Comparison of ENCODE assay signal across 11 cellular contexts in genomic region chr6:47168176-47168575, GRCh38.
DNase-seq lines count a peak whose midpoint lies in the region; ATAC-seq, FAIRE-seq and TF ChIP-seq lines count a peak whose summit lies in the region.
"Had no signal": no experiment of that assay in that cellular context is flagged by ENCODE, and none has a peak within 500 bp of the region (broad histone marks: within the 10 kb centered on the region; RNA-seq: fewer than 3 reads in every experiment).

No MANE protein-coding gene starts in this region.

- H3K56ac ChIP-seq in IMR-90 (ENCODE audit: extremely low read depth, insufficient read depth, low read length), result no peak overlapping the region; the same call in 1 of the 2 replicates

- POLR2A ChIA-PET in A549 (lab: Yijun Ruan, JAX), result interaction anchor here (1.0 to 1.5 kb wide), 4 partner anchors 20 to 74 kb away, joined by 3 to 8 read pairs (median 3); no protein-coding TSS in a partner anchor
- POLR2A ChIA-PET in IMR-90 (lab: Charles Lee; ENCODE audit: unreplicated experiment), result interaction anchor here (0.5 kb wide), 1 partner anchor 139 kb away, joined by 8 read pairs; no protein-coding TSS in a partner anchor

- dilution Hi-C loops in IMR-90 (cut with HindIII; ENCODE audit: low sequenced_read_pairs, unreplicated experiment), result no loop called here

- no peak for FAIRE-seq in A549 (lab: Jason Lieb, UNC)
- FAIRE-seq: D721Med had no signal

- H3K9me3 ChIP-seq in A549 (0 out of 3 replicates have a peak, but pooled peaks cover 3% of the 10 kb centered on the region), IMR-90 (ENCODE audit: control insufficient read depth, insufficient read depth, low read length) (no peaks in the 10 kb centered on the region)

- H3K9me1 ChIP-seq in IMR-90 (ENCODE audit: insufficient read depth, low read length), result peaks cover 7% of the 10 kb centered on the region; the same call in 1 of the 2 replicates

- H3K27me3 ChIP-seq in IMR-90 (ENCODE audit: control insufficient read depth, insufficient read depth, low read length), result no peaks in the 10 kb centered on the region

- no peak overlapping the region; the same call in 1 of the 2 replicates for H4K5ac ChIP-seq in IMR-90 (ENCODE audit: low read depth, low read length)

- no peak for TF ChIP-seq POLR2A in A549 (IDR thresholded peaks at IDR 0.05; ENCODE audit: low read length)
- no peak for TF ChIP-seq POLR2A in IMR-90 (IDR thresholded peaks at IDR 0.05; ENCODE audit: low read depth, low read length)

- no peak overlapping the region for H3K23ac ChIP-seq in IMR-90 (ENCODE audit: low read depth, low read length)

- peak; percentile 87 to 88; a peak in 3 of 5 replicates for TF ChIP-seq EP300 in A549 (IDR thresholded peaks at IDR 0.05)

- H3K4ac ChIP-seq in IMR-90 (ENCODE audit: low read depth, low read length), result peak overlapping the region; percentile 97

- peak overlapping the region; percentile 95 for H2BK5ac ChIP-seq in IMR-90 (ENCODE audit: low read depth, low read length, poor library complexity, severe bottlenecking)

- peak overlapping the region; percentile 41; the same call in 1 of the 2 replicates for H3K18ac ChIP-seq in IMR-90 (ENCODE audit: low read depth, low read length)

- BruUV-seq in IMR-90 (replicated peaks; lab: Mats Ljungman, UMichigan), result no TSS peak

- H3K4me3 ChIP-seq in A549 (no peak overlapping the region), IMR-90 (ENCODE audit: insufficient read depth, low read depth, low read length) (no peak overlapping the region)

- no peaks in the 10 kb centered on the region for H3K36me3 ChIP-seq in IMR-90 (ENCODE audit: control insufficient read depth, insufficient read depth, low read length)

- peak overlapping the region; percentile 92; the same call in 1 of the 3 replicates for H2BK15ac ChIP-seq in IMR-90 (ENCODE audit: low read depth, low read length)

- CTCF ChIA-PET in A549 (lab: Yijun Ruan, JAX), result interaction anchor here (0.7 to 2.7 kb wide), 6 partner anchors 13 to 142 kb away, joined by 3 to 15 read pairs (median 4); partner anchors contain the start of gene TNFRSF21
- CTCF ChIA-PET in IMR-90 (lab: Yijun Ruan, JAX), result interaction anchor here (0.6 to 1.0 kb wide), 3 partner anchors 9 to 69 kb away, joined by 3 read pairs; no protein-coding TSS in a partner anchor

- ATAC-seq in A549, result peak; percentile 99 to 100
- peak; percentile 97 for ATAC-seq in IMR-90 (ENCODE audit: low read depth)
- ATAC-seq in GM18519 (IDR thresholded peaks at IDR 0.05; ENCODE audit: low FRiP score, unreplicated experiment), result no peak
- ATAC-seq in HG02759 (IDR thresholded peaks at IDR 0.05; ENCODE audit: unreplicated experiment), result no peak
- ATAC-seq in GM18861 (IDR thresholded peaks at IDR 0.05; ENCODE audit: unreplicated experiment), result no peak
- ATAC-seq: activated T-cell treated with anti-CD3 and anti-CD28 coated beads, Interleukin-2, amount 50 U/mL, for 4 hours had no signal

- no peak overlapping the region for H3K9ac ChIP-seq in IMR-90 (ENCODE audit: low read depth, low read length)

- H3K4me1 ChIP-seq in A549 (peaks cover 37% of the 10 kb centered on the region), IMR-90 (ENCODE audit: control insufficient read depth, insufficient read depth, low read length) (peaks cover 17% of the 10 kb centered on the region)

- peak overlapping the region; percentile 40 to 86 for H4K8ac ChIP-seq in IMR-90 (ENCODE audit: low read depth in 2 of 2, low read length in 2 of 2)

- H2AK5ac ChIP-seq in IMR-90 (ENCODE audit: low read depth, low read length), result peak overlapping the region; percentile 94; the same call in 1 of the 2 replicates

- H3K79me1 ChIP-seq in IMR-90 (ENCODE audit: low read depth in 1 of 2, low read length in 2 of 2), result no peaks in the 10 kb centered on the region

- no peak overlapping the region for H2AFZ ChIP-seq in IMR-90 (replicated peaks; ENCODE audit: low read length, poor library complexity)

- H2BK120ac ChIP-seq in IMR-90 (ENCODE audit: low read depth, low read length), result peak overlapping the region; percentile 97

- peak overlapping the region; percentile 41 for H3K14ac ChIP-seq in IMR-90 (replicated peaks; ENCODE audit: low read depth, low read length)

- TF ChIP-seq CTCF in A549 (IDR thresholded peaks at IDR 0.05), result no peak
- TF ChIP-seq CTCF in IMR-90 (conservative IDR thresholded peaks at IDR 0.05; ENCODE audit: low read depth, low read length), result no peak

- TF ChIP-seq RAD21 in A549 (conservative IDR thresholded peaks at IDR 0.05 in 1 of 2, IDR thresholded peaks at IDR 0.05 in 1 of 2) (peak; percentile 12 to 56; a peak in 4 of 5 replicates), IMR-90 (IDR thresholded peaks at IDR 0.05; ENCODE audit: low read length) (no peak; the same call in 1 of the 2 replicates)

- WGBS in A549 (ENCODE audit: missing lambda C conversion rate), result 0% methylated on average over 1 of the region's 2 CpGs
- WGBS in IMR-90 (ENCODE audit: extremely low coverage in 2 of 2, insufficient read length in 1 of 2), 2 experiments, result no CpG with 5 or more reads among the region's 2 CpGs

- H3K27ac ChIP-seq in A549, result peak overlapping the region; percentile 80 to 88
- peak overlapping the region; percentile 92 for H3K27ac ChIP-seq in IMR-90 (ENCODE audit: insufficient read depth, low read length)

- peak overlapping the region; percentile 68 for H3K4me2 ChIP-seq in A549
- H3K4me2 ChIP-seq in IMR-90 (ENCODE audit: low read depth, low read length), result peak overlapping the region; percentile 50; the same call in 1 of the 2 replicates

- H4K20me1 ChIP-seq in IMR-90 (ENCODE audit: insufficient read depth, low read length), result no peaks in the 10 kb centered on the region

- peak; percentile 66 to 91 for DNase-seq in A549 (ENCODE audit: low read depth in 1 of 2, low spot score in 1 of 2)
- peak; percentile 98 for DNase-seq in IMR-90
- DNase-seq in SW480 (ENCODE audit: low spot score), result peak; percentile 18
- peak; percentile 14 for DNase-seq in inferior parietal cortex (ENCODE audit: extremely low spot score)
- no peak for DNase-seq in stimulated activated naive CD4-positive, alpha-beta T cell treated with Interleukin-2 at 50 U/mL for 16 hours (lab: John Stamatoyannopoulos, UW)
- DNase-seq: activated T-cell treated with anti-CD3 and anti-CD28 coated beads, Interleukin-2, amount 50 U/mL, for 4 hours; substantia nigra had no signal

- peak overlapping the region; percentile 21; the same call in 1 of the 2 replicates for H4K91ac ChIP-seq in IMR-90 (ENCODE audit: insufficient read depth, low read depth, low read length)

- peak overlapping the region; percentile 97 for H2BK20ac ChIP-seq in IMR-90 (ENCODE audit: low read depth, low read length)

- intact Hi-C loops in IMR-90 (cut with micrococcal nuclease), result loop anchor here (1.0 to 5.0 kb wide), 3 partner anchors 33 to 141 kb away; partner anchors contain the start of gene TNFRSF21

- in situ Hi-C loops in IMR-90 (cut with MboI; ENCODE audit: low sequenced_read_pairs), result no loop called here

- H2AK9ac ChIP-seq in IMR-90 (replicated peaks; ENCODE audit: low read depth, low read length, poor library complexity), result no peak overlapping the region

TF ChIP-seq in A549, 52 proteins besides CTCF, POLR2A, EP300 and RAD21 (continues in another document):
- TF ChIP-seq CHD2 (IDR thresholded peaks at IDR 0.05; ENCODE audit: low read length, partially characterized antibody) (no peak), CBX2 (IDR thresholded peaks at IDR 0.05; ENCODE audit: borderline replicate concordance, low read depth) (no peak), NPAS2 (CRISPR knock-in tag; IDR thresholded peaks at IDR 0.05; ENCODE audit: borderline replicate concordance) (no peak), BHLHE40 (IDR thresholded peaks at IDR 0.05; ENCODE audit: low read depth, low read length) (no peak), ZSCAN20 (CRISPR knock-in tag; IDR thresholded peaks at IDR 0.05) (no peak), MAX (IDR thresholded peaks at IDR 0.05) (peak; percentile 74), PBX3 (IDR thresholded peaks at IDR 0.05) (no peak), POLR2AphosphoS2 (conservative IDR thresholded peaks at IDR 0.05; ENCODE audit: low read length) (no peak)

TF ChIP-seq in IMR-90, 13 proteins besides CTCF, POLR2A, EP300 and RAD21:
- TF ChIP-seq MAZ (IDR thresholded peaks at IDR 0.05; ENCODE audit: borderline replicate concordance, low read depth, low read length) (peak; percentile 50; the same call in 1 of the 2 replicates), RCOR1 (IDR thresholded peaks at IDR 0.05; ENCODE audit: insufficient replicate concordance, low read length) (peak; percentile 94), ELK1 (IDR thresholded peaks at IDR 0.05; ENCODE audit: borderline replicate concordance, low read depth, low read length) (no peak), CHD1 (IDR thresholded peaks at IDR 0.05; ENCODE audit: low read depth, low read length) (no peak), NFE2L2 (IDR thresholded peaks at IDR 0.05; ENCODE audit: low read depth, low read length) (no peak), SMC3 (IDR thresholded peaks at IDR 0.05; ENCODE audit: low read depth, low read length) (peak; percentile 25; the same call in 1 of the 2 replicates), USF2 (IDR thresholded peaks at IDR 0.05; ENCODE audit: low read depth, low read length) (no peak), MAFK (IDR thresholded peaks at IDR 0.05; ENCODE audit: low read depth, low read length) (0 out of 2 replicates have a peak, but pooled peaks have one; percentile 19), FOS (IDR thresholded peaks at IDR 0.05; ENCODE audit: low read depth, low read length) (peak; percentile 96), MXI1 (IDR thresholded peaks at IDR 0.05; ENCODE audit: borderline replicate concordance, low read depth, low read length) (no peak), RFX5 (IDR thresholded peaks at IDR 0.05; ENCODE audit: low read depth, low read length) (no peak), BHLHE40 (IDR thresholded peaks at IDR 0.05; ENCODE audit: low read depth, low read length) (peak; percentile 59), CEBPB (IDR thresholded peaks at IDR 0.05; ENCODE audit: low read depth, low read length) (peak; percentile 98)

Comparison
In these comparisons a context has a peak if more than half of its experiments do, and no peak if none do; other contexts are left out.
1. ATAC-seq: peak in A549 (2 of 2) and IMR-90 (single experiment); none in GM18519 (single experiment), HG02759 (single experiment) and GM18861 (single experiment).